1 cellular context compared by ENCODE assay signal in the genomic region with DNA sequence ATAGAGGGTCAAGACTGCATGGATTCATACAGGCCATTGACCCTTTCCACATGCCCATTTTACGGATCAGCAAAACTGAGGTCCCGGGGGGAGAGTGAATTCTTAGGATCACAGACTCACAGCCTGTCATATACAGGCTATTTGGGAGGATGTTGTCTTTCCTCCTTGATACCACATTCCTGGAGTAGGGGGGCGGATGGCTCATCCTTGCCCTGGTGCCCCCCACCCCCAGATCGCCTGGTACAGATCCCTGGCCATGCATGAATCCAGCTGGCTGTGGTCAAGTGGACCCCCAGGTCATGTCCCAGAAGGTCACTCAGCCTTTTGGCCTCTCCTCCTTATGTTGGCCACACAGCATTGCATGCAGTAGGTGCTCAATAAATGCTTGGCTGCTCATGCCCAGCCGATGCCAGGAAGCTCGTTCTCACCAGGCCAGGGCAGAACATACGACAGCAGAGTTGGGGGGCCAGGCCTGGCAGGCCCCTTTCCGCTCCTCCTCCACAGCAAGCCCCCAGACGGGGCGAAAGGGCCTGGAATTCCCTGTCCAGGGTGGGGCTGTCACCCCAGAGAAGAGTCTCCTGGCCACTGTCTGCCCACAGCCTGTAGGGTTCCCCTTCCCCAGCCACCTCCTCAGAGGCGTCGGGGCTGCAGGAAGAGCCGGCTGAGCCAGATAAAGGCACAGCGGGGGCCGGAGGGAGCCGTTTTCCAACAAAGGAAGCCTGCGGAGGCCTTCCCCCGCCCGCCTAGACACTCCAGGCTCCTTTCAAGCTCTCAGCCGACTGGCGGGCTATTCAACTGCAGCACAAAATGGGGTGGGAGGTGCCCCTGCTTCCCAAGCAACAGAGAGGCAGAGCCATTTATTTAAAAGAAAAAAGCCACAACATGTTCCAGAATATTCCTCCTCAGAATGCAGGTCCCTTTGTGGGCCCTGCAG.
TF ChIP-seq lines count a peak whose summit lies in the region.

No MANE protein-coding gene starts in this region.

TF ChIP-seq in K562, 482 proteins besides CTCF, POLR2A, EP300 and RAD21 (continued from another document and continues in another):
- TF ChIP-seq, protein P1, sequence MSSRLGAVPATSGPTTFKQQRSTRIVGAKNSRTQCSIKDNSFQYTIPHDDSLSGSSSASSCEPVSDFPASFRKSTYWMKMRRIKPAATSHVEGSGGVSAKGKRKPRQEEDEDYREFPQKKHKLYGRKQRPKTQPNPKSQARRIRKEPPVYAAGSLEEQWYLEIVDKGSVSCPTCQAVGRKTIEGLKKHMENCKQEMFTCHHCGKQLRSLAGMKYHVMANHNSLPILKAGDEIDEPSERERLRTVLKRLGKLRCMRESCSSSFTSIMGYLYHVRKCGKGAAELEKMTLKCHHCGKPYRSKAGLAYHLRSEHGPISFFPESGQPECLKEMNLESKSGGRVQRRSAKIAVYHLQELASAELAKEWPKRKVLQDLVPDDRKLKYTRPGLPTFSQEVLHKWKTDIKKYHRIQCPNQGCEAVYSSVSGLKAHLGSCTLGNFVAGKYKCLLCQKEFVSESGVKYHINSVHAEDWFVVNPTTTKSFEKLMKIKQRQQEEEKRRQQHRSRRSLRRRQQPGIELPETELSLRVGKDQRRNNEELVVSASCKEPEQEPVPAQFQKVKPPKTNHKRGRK (tag; IDR thresholded peaks at IDR 0.05): no peak
- TF ChIP-seq KLF13 (tag; IDR thresholded peaks at IDR 0.05; ENCODE audit: borderline replicate concordance, low read depth) (no peak), GABPB2 (CRISPR knock-in tag; conservative IDR thresholded peaks at IDR 0.05) (no peak), NCOA4 (IDR thresholded peaks at IDR 0.05; ENCODE audit: partially characterized antibody) (no peak), GATA2 (CRISPR knock-in tag; IDR thresholded peaks at IDR 0.05) (peak; percentile 73), PYGO2 (tag; IDR thresholded peaks at IDR 0.05) (no peak), CREBBP (IDR thresholded peaks at IDR 0.05; ENCODE audit: low read depth, low read length) (no peak), SIN3B (IDR thresholded peaks at IDR 0.05; ENCODE audit: low read depth) (no peak), EZH2 (IDR thresholded peaks at IDR 0.05; ENCODE audit: borderline replicate concordance, low read depth, low read length) (no peak), SMAD2 (IDR thresholded peaks at IDR 0.05; ENCODE audit: low read depth, low read length) (no peak), RBM25 (IDR thresholded peaks at IDR 0.05; ENCODE audit: low read depth, low read length, severe bottlenecking) (peak; percentile 95), ILK (tag; IDR thresholded peaks at IDR 0.05; ENCODE audit: borderline replicate concordance, low read depth) (no peak), SOX6 (IDR thresholded peaks at IDR 0.05) (peak; percentile 75), CBFB (CRISPR knock-in tag; IDR thresholded peaks at IDR 0.05) (no peak), ARHGAP35 (IDR thresholded peaks at IDR 0.05; ENCODE audit: partially characterized antibody) (no peak), GABPA (tag; conservative IDR thresholded peaks at IDR 0.05; ENCODE audit: low read depth) (no peak), KLF1 (tag; IDR thresholded peaks at IDR 0.05) (no peak), HLTF (IDR thresholded peaks at IDR 0.05) (0 out of 2 replicates have a peak, but pooled peaks have one; percentile 70), U2AF2 (optimal IDR thresholded peaks at IDR 0.05; ENCODE audit: low read depth, low read length) (no peak), SMARCE1 (IDR thresholded peaks at IDR 0.05) (peak; percentile 68; the same call in 1 of the 2 replicates), FOS (IDR thresholded peaks at IDR 0.05; ENCODE audit: extremely low read depth, insufficient read length) (no peak), TAL1 (IDR thresholded peaks at IDR 0.05) (peak; percentile 31; the same call in 1 of the 2 replicates), HMG20B (CRISPR knock-in tag; IDR thresholded peaks at IDR 0.05) (no peak), ZNF212 (CRISPR knock-in tag; IDR thresholded peaks at IDR 0.05) (peak; percentile 1; the same call in 1 of the 2 replicates), NCOR1 (IDR thresholded peaks at IDR 0.05) (peak; percentile 79), BCOR (IDR thresholded peaks at IDR 0.05) (peak; percentile 99), MTA1 (IDR thresholded peaks at IDR 0.05; ENCODE audit: borderline replicate concordance) (peak; percentile 31), TRIM24 (IDR thresholded peaks at IDR 0.05) (0 out of 4 replicates have a peak, but pooled peaks of 1 of the 2 experiments have one; percentile 31), TEAD1 (CRISPR knock-in tag; IDR thresholded peaks at IDR 0.05) (peak in 1 of 2 experiments; percentile 43; a peak in 2 of 4 replicates), LARP7 (IDR thresholded peaks at IDR 0.05) (no peak), ZNF76 (CRISPR knock-in tag; IDR thresholded peaks at IDR 0.05; ENCODE audit: borderline replicate concordance) (no peak), MEIS2 (IDR thresholded peaks at IDR 0.05; ENCODE audit: partially characterized antibody) (no peak), POLR2AphosphoS5 (IDR thresholded peaks at IDR 0.05; ENCODE audit: control insufficient read depth, insufficient read depth, low read depth, low read length) (no peak), ZNF253 (CRISPR knock-in tag; conservative IDR thresholded peaks at IDR 0.05) (no peak), ZNF134 (CRISPR knock-in tag; conservative IDR thresholded peaks at IDR 0.05) (no peak), ETV6 (IDR thresholded peaks at IDR 0.05; ENCODE audit: borderline replicate concordance in 1 of 2, low read depth in 2 of 2, low read length in 1 of 2) (peak in 1 of 2 experiments; percentile 74; a peak in 1 of 4 replicates), ETV6 (CRISPR knock-in tag; IDR thresholded peaks at IDR 0.05; ENCODE audit: borderline replicate concordance) (no peak), MED1 (CRISPR knock-in tag; IDR thresholded peaks at IDR 0.05; ENCODE audit: borderline replicate concordance) (no peak), ZFP1 (CRISPR knock-in tag; IDR thresholded peaks at IDR 0.05) (no peak)
- TF ChIP-seq, protein P2, sequence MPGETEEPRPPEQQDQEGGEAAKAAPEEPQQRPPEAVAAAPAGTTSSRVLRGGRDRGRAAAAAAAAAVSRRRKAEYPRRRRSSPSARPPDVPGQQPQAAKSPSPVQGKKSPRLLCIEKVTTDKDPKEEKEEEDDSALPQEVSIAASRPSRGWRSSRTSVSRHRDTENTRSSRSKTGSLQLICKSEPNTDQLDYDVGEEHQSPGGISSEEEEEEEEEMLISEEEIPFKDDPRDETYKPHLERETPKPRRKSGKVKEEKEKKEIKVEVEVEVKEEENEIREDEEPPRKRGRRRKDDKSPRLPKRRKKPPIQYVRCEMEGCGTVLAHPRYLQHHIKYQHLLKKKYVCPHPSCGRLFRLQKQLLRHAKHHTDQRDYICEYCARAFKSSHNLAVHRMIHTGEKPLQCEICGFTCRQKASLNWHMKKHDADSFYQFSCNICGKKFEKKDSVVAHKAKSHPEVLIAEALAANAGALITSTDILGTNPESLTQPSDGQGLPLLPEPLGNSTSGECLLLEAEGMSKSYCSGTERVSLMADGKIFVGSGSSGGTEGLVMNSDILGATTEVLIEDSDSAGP (CRISPR knock-in tag; IDR thresholded peaks at IDR 0.05): no peak
- TF ChIP-seq, protein P3, sequence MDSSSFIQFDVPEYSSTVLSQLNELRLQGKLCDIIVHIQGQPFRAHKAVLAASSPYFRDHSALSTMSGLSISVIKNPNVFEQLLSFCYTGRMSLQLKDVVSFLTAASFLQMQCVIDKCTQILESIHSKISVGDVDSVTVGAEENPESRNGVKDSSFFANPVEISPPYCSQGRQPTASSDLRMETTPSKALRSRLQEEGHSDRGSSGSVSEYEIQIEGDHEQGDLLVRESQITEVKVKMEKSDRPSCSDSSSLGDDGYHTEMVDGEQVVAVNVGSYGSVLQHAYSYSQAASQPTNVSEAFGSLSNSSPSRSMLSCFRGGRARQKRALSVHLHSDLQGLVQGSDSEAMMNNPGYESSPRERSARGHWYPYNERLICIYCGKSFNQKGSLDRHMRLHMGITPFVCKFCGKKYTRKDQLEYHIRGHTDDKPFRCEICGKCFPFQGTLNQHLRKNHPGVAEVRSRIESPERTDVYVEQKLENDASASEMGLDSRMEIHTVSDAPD (CRISPR knock-in tag; IDR thresholded peaks at IDR 0.05): no peak
- TF ChIP-seq, protein P4, sequence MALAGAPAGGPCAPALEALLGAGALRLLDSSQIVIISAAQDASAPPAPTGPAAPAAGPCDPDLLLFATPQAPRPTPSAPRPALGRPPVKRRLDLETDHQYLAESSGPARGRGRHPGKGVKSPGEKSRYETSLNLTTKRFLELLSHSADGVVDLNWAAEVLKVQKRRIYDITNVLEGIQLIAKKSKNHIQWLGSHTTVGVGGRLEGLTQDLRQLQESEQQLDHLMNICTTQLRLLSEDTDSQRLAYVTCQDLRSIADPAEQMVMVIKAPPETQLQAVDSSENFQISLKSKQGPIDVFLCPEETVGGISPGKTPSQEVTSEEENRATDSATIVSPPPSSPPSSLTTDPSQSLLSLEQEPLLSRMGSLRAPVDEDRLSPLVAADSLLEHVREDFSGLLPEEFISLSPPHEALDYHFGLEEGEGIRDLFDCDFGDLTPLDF (CRISPR knock-in tag; IDR thresholded peaks at IDR 0.05): no peak
- TF ChIP-seq, protein P5, sequence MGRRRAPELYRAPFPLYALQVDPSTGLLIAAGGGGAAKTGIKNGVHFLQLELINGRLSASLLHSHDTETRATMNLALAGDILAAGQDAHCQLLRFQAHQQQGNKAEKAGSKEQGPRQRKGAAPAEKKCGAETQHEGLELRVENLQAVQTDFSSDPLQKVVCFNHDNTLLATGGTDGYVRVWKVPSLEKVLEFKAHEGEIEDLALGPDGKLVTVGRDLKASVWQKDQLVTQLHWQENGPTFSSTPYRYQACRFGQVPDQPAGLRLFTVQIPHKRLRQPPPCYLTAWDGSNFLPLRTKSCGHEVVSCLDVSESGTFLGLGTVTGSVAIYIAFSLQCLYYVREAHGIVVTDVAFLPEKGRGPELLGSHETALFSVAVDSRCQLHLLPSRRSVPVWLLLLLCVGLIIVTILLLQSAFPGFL (CRISPR knock-in tag; IDR thresholded peaks at IDR 0.05): peak; percentile 41; the same call in 1 of the 2 replicates
- TF ChIP-seq, protein P6, sequence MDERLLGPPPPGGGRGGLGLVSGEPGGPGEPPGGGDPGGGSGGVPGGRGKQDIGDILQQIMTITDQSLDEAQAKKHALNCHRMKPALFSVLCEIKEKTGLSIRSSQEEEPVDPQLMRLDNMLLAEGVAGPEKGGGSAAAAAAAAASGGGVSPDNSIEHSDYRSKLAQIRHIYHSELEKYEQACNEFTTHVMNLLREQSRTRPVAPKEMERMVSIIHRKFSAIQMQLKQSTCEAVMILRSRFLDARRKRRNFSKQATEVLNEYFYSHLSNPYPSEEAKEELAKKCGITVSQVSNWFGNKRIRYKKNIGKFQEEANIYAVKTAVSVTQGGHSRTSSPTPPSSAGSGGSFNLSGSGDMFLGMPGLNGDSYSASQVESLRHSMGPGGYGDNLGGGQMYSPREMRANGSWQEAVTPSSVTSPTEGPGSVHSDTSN (CRISPR knock-in tag; IDR thresholded peaks at IDR 0.05; ENCODE audit: low read depth): no peak
- TF ChIP-seq, protein P6 (tag; conservative IDR thresholded peaks at IDR 0.05; ENCODE audit: low read depth): no peak
- TF ChIP-seq, protein P7, sequence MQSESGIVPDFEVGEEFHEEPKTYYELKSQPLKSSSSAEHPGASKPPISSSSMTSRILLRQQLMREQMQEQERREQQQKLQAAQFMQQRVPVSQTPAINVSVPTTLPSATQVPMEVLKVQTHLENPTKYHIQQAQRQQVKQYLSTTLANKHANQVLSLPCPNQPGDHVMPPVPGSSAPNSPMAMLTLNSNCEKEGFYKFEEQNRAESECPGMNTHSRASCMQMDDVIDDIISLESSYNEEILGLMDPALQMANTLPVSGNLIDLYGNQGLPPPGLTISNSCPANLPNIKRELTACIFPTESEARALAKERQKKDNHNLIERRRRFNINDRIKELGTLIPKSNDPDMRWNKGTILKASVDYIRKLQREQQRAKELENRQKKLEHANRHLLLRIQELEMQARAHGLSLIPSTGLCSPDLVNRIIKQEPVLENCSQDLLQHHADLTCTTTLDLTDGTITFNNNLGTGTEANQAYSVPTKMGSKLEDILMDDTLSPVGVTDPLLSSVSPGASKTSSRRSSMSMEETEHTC (IDR thresholded peaks at IDR 0.05): no peak
- TF ChIP-seq, protein P8, sequence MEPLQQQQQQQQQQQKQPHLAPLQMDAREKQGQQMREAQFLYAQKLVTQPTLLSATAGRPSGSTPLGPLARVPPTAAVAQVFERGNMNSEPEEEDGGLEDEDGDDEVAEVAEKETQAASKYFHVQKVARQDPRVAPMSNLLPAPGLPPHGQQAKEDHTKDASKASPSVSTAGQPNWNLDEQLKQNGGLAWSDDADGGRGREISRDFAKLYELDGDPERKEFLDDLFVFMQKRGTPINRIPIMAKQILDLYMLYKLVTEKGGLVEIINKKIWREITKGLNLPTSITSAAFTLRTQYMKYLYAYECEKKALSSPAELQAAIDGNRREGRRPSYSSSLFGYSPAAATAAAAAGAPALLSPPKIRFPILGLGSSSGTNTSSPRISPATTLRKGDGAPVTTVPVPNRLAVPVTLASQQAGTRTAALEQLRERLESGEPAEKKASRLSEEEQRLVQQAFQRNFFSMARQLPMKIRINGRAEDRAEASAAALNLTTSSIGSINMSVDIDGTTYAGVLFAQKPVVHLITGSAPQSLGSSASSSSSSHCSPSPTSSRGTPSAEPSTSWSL (CRISPR knock-in tag; IDR thresholded peaks at IDR 0.05; ENCODE audit: borderline replicate concordance): peak; percentile 14; the same call in 1 of the 2 replicates
